Comparison of ENCODE assay signal across 1 cellular context in genomic region chr12:52032797-52033505, GRCh38.
TF ChIP-seq lines count a peak whose summit lies in the region.

No MANE protein-coding gene starts in this region.

TF ChIP-seq in GM12878, 131 proteins besides CTCF, POLR2A, EP300 and RAD21 (continued from another document):
- no peak for TF ChIP-seq PBX3 (IDR thresholded peaks at IDR 0.05; ENCODE audit: insufficient replicate concordance, low read depth, low read length)
- TF ChIP-seq ZBTB40 (IDR thresholded peaks at IDR 0.05; ENCODE audit: borderline replicate concordance), result peak; percentile 74; the same call in 1 of the 2 replicates
- TF ChIP-seq BRCA1 (IDR thresholded peaks at IDR 0.05; ENCODE audit: low read depth, low read length), result no peak
- TF ChIP-seq KLF5 (IDR thresholded peaks at IDR 0.05; ENCODE audit: partially characterized antibody), result no peak
- TF ChIP-seq ZNF622 (IDR thresholded peaks at IDR 0.05), result no peak
- no peak for TF ChIP-seq NFIC (IDR thresholded peaks at IDR 0.05; ENCODE audit: low read depth, low read length)
- no peak for TF ChIP-seq CEBPZ (IDR thresholded peaks at IDR 0.05; ENCODE audit: low read depth, low read length)
TF ChIP-seq in GM12878: peak in this region for 28.
